8 cellular contexts compared by ENCODE assay signal in the genomic region with DNA sequence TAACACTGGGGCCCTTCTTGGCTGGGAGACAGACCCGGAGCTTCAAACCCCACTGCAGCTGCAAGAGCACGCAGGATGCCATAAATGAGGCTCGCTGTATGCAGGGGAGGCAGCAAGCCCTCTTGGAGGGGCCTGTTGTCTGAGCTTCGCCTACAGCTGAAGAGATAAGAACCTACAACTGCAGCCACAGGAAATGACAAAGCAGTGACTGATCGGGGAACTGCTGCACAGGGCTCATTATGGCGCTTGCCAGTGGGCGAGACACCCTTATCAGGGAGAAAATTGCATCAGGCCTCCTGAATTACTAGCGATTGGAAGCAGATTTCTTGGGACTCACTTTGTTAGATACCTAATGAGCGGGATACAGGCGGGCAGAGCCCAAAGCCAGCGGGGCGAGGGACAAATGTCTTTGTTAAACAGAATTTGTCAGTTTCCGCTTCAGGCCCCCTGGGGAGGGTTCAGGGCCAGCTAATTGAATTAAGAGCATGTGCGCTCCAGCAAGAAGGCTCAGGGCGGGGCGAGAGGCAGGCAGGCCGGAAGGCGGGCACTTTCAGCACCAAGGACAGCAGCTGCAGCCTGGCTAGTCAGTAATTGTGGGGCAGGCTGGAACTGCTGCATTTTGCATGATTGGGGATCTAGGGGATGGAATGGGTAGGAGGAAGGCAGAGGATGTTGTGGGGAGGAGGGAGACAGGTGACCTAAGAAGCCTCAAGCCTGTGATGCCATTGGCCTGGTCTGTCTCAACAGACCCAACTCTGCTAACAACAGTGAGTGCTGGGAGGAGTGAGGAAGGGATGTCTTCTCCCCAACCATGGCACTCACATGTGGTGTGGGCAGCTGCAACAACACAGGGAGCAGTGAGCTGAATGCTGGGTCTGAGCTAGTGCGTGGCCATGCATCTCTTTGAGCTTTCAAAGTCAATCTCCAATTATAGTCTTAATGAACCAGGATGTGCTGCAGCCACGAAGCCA. TPM values are rescaled to one million over a fixed set of nuclear protein-coding genes. Genes with fewer than 3 reads are reported as not detected.
A peak's percentile ranks its signal among the peaks of the same experiment; 100 is the strongest.
DNase-seq lines count a peak whose midpoint lies in the region; ATAC-seq, FAIRE-seq and TF ChIP-seq lines count a peak whose summit lies in the region.

No MANE protein-coding gene starts in this region.

- TF ChIP-seq POLR2A in lower leg skin (IDR thresholded peaks at IDR 0.05), result no peak

- peak; percentile 89 for FAIRE-seq in GM19239 (lab: Jason Lieb, UNC)

- intact Hi-C loops in lower leg skin (cut with DNase I; ENCODE audit: low total_unique reads), result loop anchor here (5.0 kb wide), 1 partner anchor 1999 kb away; no protein-coding TSS in a partner anchor

- ATAC-seq in GM19395 (IDR thresholded peaks at IDR 0.05; ENCODE audit: unreplicated experiment) (no peak), GM19035 (IDR thresholded peaks at IDR 0.05; ENCODE audit: unreplicated experiment) (no peak)

- H3K4me3 ChIP-seq in lower leg skin (ENCODE audit: low read depth, poor library complexity, severe bottlenecking), result no peak overlapping the region

- DNase-seq in GM19239 (ENCODE audit: insufficient read length, low spot score), result peak; percentile 86
- peak; percentile 61 for DNase-seq in NCI-H2171 treated with DMSO at 0.1 percent for 48 hours (lab: John Stamatoyannopoulos, UW)
- DNase-seq in activated CD4-positive, alpha-beta T cell treated with anti-CD3 and anti-CD28 coated beads, Interleukin-2, amount 50 U/mL, for 1 hour, result peak; percentile 61
- peak; percentile 82 for DNase-seq in dermis blood vessel endothelial cell
- DNase-seq in lower leg skin (ENCODE audit: low spot score in 2 of 2), result peak; percentile 54 to 92
- DNase-seq in stimulated activated CD8-positive, alpha-beta memory T cell treated with anti-CD3 and anti-CD28 coated beads, Interleukin-12 subunit alpha, Interleukin-12 subunit beta, amount 100 ng/mL, for 24 hours (ENCODE audit: extremely low read depth), result peak; percentile 22

- 9 to 13% methylated on average over 20 of the region's 20 CpGs for WGBS in lower leg skin, 2 donors

- TF ChIP-seq CTCF in lower leg skin (IDR thresholded peaks at IDR 0.05), result no peak

RNA-seq across cellular contexts. Expression of a gene that starts 55.3 kb away (rescaled TPM):
- total RNA-seq in dermis blood vessel endothelial cell (0.05 TPM in 1 of 2 replicates, not detected in the other), lower leg skin (not detected)

Comparison
In these comparisons a context has a peak if more than half of its experiments do, and no peak if none do; other contexts are left out.
1. DNase-seq: peak in every context shown above with its lines; median percentile 86 in GM19239; 82 in dermis blood vessel endothelial cell; 73 in lower leg skin; 61 in NCI-H2171 treated with DMSO at 0.1 percent for 48 hours; 61 in activated CD4-positive, alpha-beta T cell treated with anti-CD3 and anti-CD28 coated beads, Interleukin-2, amount 50 U/mL, for 1 hour; 22 in stimulated activated CD8-positive, alpha-beta memory T cell treated with anti-CD3 and anti-CD28 coated beads, Interleukin-12 subunit alpha, Interleukin-12 subunit beta, amount 100 ng/mL, for 24 hours.